In genomic region chr6:35120746-35121145, GRCh38 we compare ENCODE assay signal across 33 cellular contexts. TPM values are rescaled to one million over a fixed set of nuclear protein-coding genes. Genes with fewer than 3 reads are reported as not detected.
"Had no signal": no experiment of that assay in that cellular context is flagged by ENCODE, and none has a peak within 500 bp of the region (broad histone marks: within the 10 kb centered on the region; RNA-seq: fewer than 3 reads in every experiment).

No MANE protein-coding gene starts in this region.

- H3K27me3 ChIP-seq: adrenal gland, body of pancreas, colonic mucosa, esophagus squamous epithelium, gastroesophageal sphincter had no signal

- DNase-seq: activated B cell treated with CpG ODN at 0.5 μM for 24 hours; activated CD4-positive, alpha-beta T cell treated with anti-CD3 and anti-CD28 coated beads for 48 hours; activated CD4-positive, alpha-beta T cell treated with anti-CD3 and anti-CD28 coated beads, Interleukin-2, amount 50 U/mL, for 1 hour; activated CD4-positive, alpha-beta T cell treated with anti-CD3 and anti-CD28 coated beads, Interleukin-2, amount 50 U/mL, for 48 hours; activated CD8-positive, alpha-beta memory T cell treated with anti-CD3 and anti-CD28 coated beads for 24 hours; activated CD8-positive, alpha-beta T cell treated with anti-CD3 and anti-CD28 coated beads for 36 hours; activated effector memory CD4-positive, alpha-beta T cell treated with Interleukin-2 at 50 U/mL for 16 hours; activated gamma-delta T cell treated with Interleukin-2 at 50 U/mL for 16 hours; activated naive CD4-positive, alpha-beta T cell treated with Interleukin-2 at 50 U/mL for 16 hours; activated naive CD8-positive, alpha-beta T cell treated with anti-CD3 and anti-CD28 coated beads for 36 hours; activated naive CD8-positive, alpha-beta T cell treated with anti-CD3 and anti-CD28 coated beads, Interleukin-2, amount 50 U/mL, for 24 hours; activated T-cell treated with anti-CD3 and anti-CD28 coated beads, Interleukin-2, amount 50 U/mL, for 4 hours; adrenal gland; amygdala; aorta; body of pancreas; central memory CD4-positive, alpha-beta T cell; cerebellar nuclear complex; colonic mucosa; effector CD8-positive, alpha-beta T cell; endodermal cell; esophagus squamous epithelium; foreskin melanocyte; head of caudate nucleus; T-helper 1 cell; T-helper 17 cell; T1000; WERI-Rb-1 had no signal

- ATAC-seq: activated CD4-positive, CD25-positive, alpha-beta regulatory T cell treated with anti-CD3 and anti-CD28 coated beads, Interleukin-2, amount 50 U/mL, for 24 hours; activated CD8-positive, alpha-beta T cell treated with anti-CD3 and anti-CD28 coated beads for 36 hours; activated naive CD8-positive, alpha-beta T cell treated with anti-CD3 and anti-CD28 coated beads, Interleukin-2, amount 50 U/mL, for 24 hours; activated T-cell treated with anti-CD3 and anti-CD28 coated beads, Interleukin-2, amount 50 U/mL, for 4 hours; activated T-helper 17 cell treated with anti-CD3 and anti-CD28 coated beads, Interleukin-2, amount 50 U/mL, for 72 hours; body of pancreas; gastroesophageal sphincter; T-helper 17 cell had no signal

- H3K9me3 ChIP-seq: adrenal gland, body of pancreas, colonic mucosa, gastroesophageal sphincter had no signal

- H3K27ac ChIP-seq: adrenal gland, body of pancreas, cardiac muscle cell, colonic mucosa, esophagus squamous epithelium, gastroesophageal sphincter, WERI-Rb-1 had no signal

- H3K4me1 ChIP-seq: adrenal gland, body of pancreas, colonic mucosa, esophagus squamous epithelium, gastroesophageal sphincter had no signal

- H3K36me3 ChIP-seq: adrenal gland, cardiac muscle cell, colonic mucosa, esophagus squamous epithelium, gastroesophageal sphincter, WERI-Rb-1 had no signal

- H3K4me3 ChIP-seq: adrenal gland, body of pancreas, cardiac muscle cell, colonic mucosa, esophagus squamous epithelium, gastroesophageal sphincter had no signal

RNA-seq across cellular contexts. Expression of gene TCP11, which starts 20.4 kb away (rescaled TPM):
- total RNA-seq: activated B cell treated with CpG ODN at 0.5 μM for 24 hours; activated CD8-positive, alpha-beta T cell treated with anti-CD3 and anti-CD28 coated beads for 36 hours; activated naive CD8-positive, alpha-beta T cell treated with anti-CD3 and anti-CD28 coated beads for 36 hours; activated T-cell treated with anti-CD3 and anti-CD28 coated beads, Interleukin-2, amount 50 U/mL, for 4 hours; activated T-helper 17 cell treated with anti-CD3 and anti-CD28 coated beads, Interleukin-2, amount 50 U/mL, for 72 hours; body of pancreas; colonic mucosa; endodermal cell; fibroblast of villous mesenchyme; T-helper 17 cell had no signal
